In the genomic region with DNA sequence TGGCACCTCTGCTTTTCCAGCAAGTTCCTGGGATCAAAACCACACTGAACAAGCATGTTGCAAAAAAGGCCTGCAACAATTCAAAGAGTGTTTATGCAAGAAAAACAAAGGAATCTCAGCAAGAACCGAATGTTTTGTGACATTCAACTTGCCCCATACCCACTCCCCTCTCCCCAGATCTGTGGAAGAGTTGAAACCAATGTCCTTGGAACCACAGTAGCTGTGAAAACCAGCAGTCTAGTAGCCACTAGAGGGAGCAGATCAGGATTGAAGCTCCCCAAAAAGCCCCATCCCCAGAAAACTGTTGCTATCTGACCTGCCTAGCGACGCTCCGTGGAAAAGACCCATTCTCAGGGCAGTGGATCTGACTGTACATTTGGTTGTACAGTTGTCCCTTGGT, we compare ENCODE assay signal across 10 cellular contexts. TPM values are rescaled to one million over a fixed set of nuclear protein-coding genes. Genes with fewer than 3 reads are reported as not detected.
DNase-seq lines count a peak whose midpoint lies in the region; ATAC-seq and TF ChIP-seq lines count a peak whose summit lies in the region.
"Had no signal": no experiment of that assay in that cellular context is flagged by ENCODE, and none has a peak within 500 bp of the region (broad histone marks: within the 10 kb centered on the region; RNA-seq: fewer than 3 reads in every experiment).

No MANE protein-coding gene starts in this region.

- intact Hi-C loops in OCI-LY7 (cut with micrococcal nuclease; ENCODE audit: unreplicated experiment) (no loop called here), spleen (cut with DNase I; ENCODE audit: low total_unique reads) (no loop called here)

- TF ChIP-seq CTCF in OCI-LY7 (conservative IDR thresholded peaks at IDR 0.05; ENCODE audit: low read length), result peak; percentile 66
- peak in 6 of 11 experiments; percentile 22 to 34 (median 31) for TF ChIP-seq CTCF in spleen (IDR thresholded peaks at IDR 0.05 in 8 of 11, conservative IDR thresholded peaks at IDR 0.05 in 3 of 11)

- H3K4me3 ChIP-seq in OCI-LY7 (ENCODE audit: low read depth, low read length, poor library complexity, severe bottlenecking) (no peak overlapping the region), spleen (no peak overlapping the region)
- H3K4me3 ChIP-seq: BLaER1 treated with 17β-estradiol and CSF1 and Interleukin-3, amounts not matched to agents 10 nM and 100 nM had no signal

- in situ Hi-C loops in KBM-7 (cut with MboI; ENCODE audit: low pct_unique_long_range_greater_than_20kb, low sequenced_read_pairs), result no loop called here

- H3K4me1 ChIP-seq in OCI-LY7 (ENCODE audit: insufficient read depth, low read length, poor library complexity, severe bottlenecking) (no peaks in the 10 kb centered on the region), spleen (peaks cover 0 to 30% (median 11%) of the 10 kb centered on the region in 6 donors)
- H3K4me1 ChIP-seq: BLaER1 treated with 17β-estradiol and CSF1 and Interleukin-3, amounts not matched to agents 10 nM and 100 nM had no signal

- WGBS in spleen, 5 donors, result 89 to 93% (median 92%) methylated on average over 4 of the region's 4 CpGs

- no peaks in the 10 kb centered on the region for H4K20me1 ChIP-seq in OCI-LY7 (ENCODE audit: insufficient read depth, low read length)

- peaks cover 71% of the 10 kb centered on the region for H3K36me3 ChIP-seq in OCI-LY7 (ENCODE audit: insufficient read depth, low read length)
- peaks cover 0 to 74% (median 0%) of the 10 kb centered on the region in 6 donors for H3K36me3 ChIP-seq in spleen

- H3K4me2 ChIP-seq in OCI-LY7 (ENCODE audit: low read length), result no peak overlapping the region
- H3K4me2 ChIP-seq: BLaER1 treated with 17β-estradiol and CSF1 and Interleukin-3, amounts not matched to agents 10 nM and 100 nM had no signal

- no peaks in the 10 kb centered on the region for H3K9me2 ChIP-seq in OCI-LY7 (ENCODE audit: insufficient read depth, low read length)

- no peak overlapping the region for H3K27ac ChIP-seq in OCI-LY7 (ENCODE audit: low read depth, low read length, poor library complexity, severe bottlenecking)
- H3K27ac ChIP-seq in spleen, result peak overlapping the region in 4 of 8 donors; percentile 26 to 78 (median 72)
- H3K27ac ChIP-seq: BLaER1 treated with 17β-estradiol and CSF1 and Interleukin-3, amounts not matched to agents 10 nM and 100 nM had no signal

- POLR2A ChIA-PET in OCI-LY7 (lab: Charles Lee), result no interaction called here

- DNase-seq in NCI-H82 (lab: John Stamatoyannopoulos, UW) (peak; percentile 28), NCI-H82 treated with DMSO at 0.1 percent for 48 hours (lab: John Stamatoyannopoulos, UW; ENCODE audit: unreplicated experiment) (no peak), OCI-LY7 (ENCODE audit: low spot score) (peak; percentile 23), fibroblast of peridontal ligament (ENCODE audit: extremely low read depth) (peak; percentile 24), spleen (no peak), KBM-7 (no peak)

- H3K9me3 ChIP-seq in OCI-LY7 (ENCODE audit: low read length) (no peaks in the 10 kb centered on the region), spleen (no peaks in the 10 kb centered on the region)
- H3K9me3 ChIP-seq: BLaER1 treated with 17β-estradiol and CSF1 and Interleukin-3, amounts not matched to agents 10 nM and 100 nM had no signal

- no TSS peak for BruUV-seq in OCI-LY7 (replicated peaks; lab: Mats Ljungman, UMichigan)

- no peaks in the 10 kb centered on the region for H3K27me3 ChIP-seq in spleen (replicated peaks in 1 of 7)
- H3K27me3 ChIP-seq: BLaER1 treated with 17β-estradiol and CSF1 and Interleukin-3, amounts not matched to agents 10 nM and 100 nM had no signal

- no peak overlapping the region for H2AFZ ChIP-seq in OCI-LY7 (ENCODE audit: low read length)

- TF ChIP-seq POLR2A in spleen (IDR thresholded peaks at IDR 0.05), result no peak

- ATAC-seq in HG02571 (IDR thresholded peaks at IDR 0.05; ENCODE audit: unreplicated experiment), result no peak
- ATAC-seq in activated CD4-positive, CD25-positive, alpha-beta regulatory T cell treated with anti-CD3 and anti-CD28 coated beads, Interleukin-2, amount 50 U/mL, for 24 hours, result no peak
- ATAC-seq: stimulated activated memory B cell treated with anti-CD40 and anti-IgM and Interleukin-4, amounts not matched to agents 10 μg/mL and 1 μg/mL and 100 μg/mL, for 72 hours had no signal

- CTCF ChIA-PET in OCI-LY7 (lab: Charles Lee; ENCODE audit: unreplicated experiment), result no interaction called here

- no peaks in the 10 kb centered on the region for H3K79me2 ChIP-seq in OCI-LY7 (ENCODE audit: insufficient read depth, low read depth, low read length)

RNA-seq across cellular contexts. Expression of a gene that starts 27.1 kb away (rescaled TPM):
- 21.8 and 32.4 TPM in 2 replicates for total RNA-seq in OCI-LY7 (2014; rRNA removed; shearing (Covaris generic))
- total RNA-seq in OCI-LY7 (2022), result 45.1 and 46.1 TPM in 2 replicates
- 10 to 100 TPM; 40.7 to 69.2 (median 47.4) TPM for total RNA-seq in spleen
- 10 to 100 TPM; 28.3 to 42.1 (median 39.4) TPM for polyA plus RNA-seq in spleen

Comparison
In these comparisons a context has a peak if more than half of its experiments do, and no peak if none do; other contexts are left out.
1. DNase-seq: peak in NCI-H82 (single experiment), OCI-LY7 (single experiment) and fibroblast of peridontal ligament (single experiment); none in NCI-H82 treated with DMSO at 0.1 percent for 48 hours (single experiment), spleen (single experiment) and KBM-7 (single experiment).